Comparison of ENCODE assay signal across 8 cellular contexts in the genomic region with DNA sequence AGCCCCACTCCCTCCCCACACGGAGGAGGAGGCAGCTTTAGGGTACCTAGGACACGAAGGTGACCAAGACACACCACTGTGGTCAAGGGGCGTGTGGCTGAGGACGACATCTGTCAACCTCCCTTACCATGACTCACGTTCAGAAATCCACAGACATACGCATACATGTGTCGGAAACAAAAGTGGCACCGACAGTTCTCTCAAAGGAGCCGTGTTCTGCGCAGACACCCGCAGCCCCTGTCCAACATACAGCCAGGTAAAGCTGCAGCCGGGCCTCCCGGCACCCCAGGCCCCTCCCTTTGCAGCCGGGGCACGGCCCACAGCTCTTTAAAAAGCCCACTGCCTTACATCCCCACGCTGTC. TPM values are rescaled to one million over a fixed set of nuclear protein-coding genes. Genes with fewer than 3 reads are reported as not detected.
DNase-seq lines count a peak whose midpoint lies in the region; ATAC-seq, FAIRE-seq and TF ChIP-seq lines count a peak whose summit lies in the region.
"Had no signal": no experiment of that assay in that cellular context is flagged by ENCODE, and none has a peak within 500 bp of the region (broad histone marks: within the 10 kb centered on the region; RNA-seq: fewer than 3 reads in every experiment).

No MANE protein-coding gene starts in this region.

- H3K27ac Mint-ChIP-seq in endodermal cell = no peak overlapping the region

- H3K9me3 ChIP-seq in SJCRH30 (replicated peaks) (no peaks in the 10 kb centered on the region), endodermal cell (ENCODE audit: control insufficient read depth, low read length) (no peaks in the 10 kb centered on the region), small intestine (ENCODE audit: control insufficient read depth, low read depth) (no peaks in the 10 kb centered on the region)

- H3K27ac ChIP-seq in SJCRH30 (peak overlapping the region; percentile 29; the same call in 1 of the 2 replicates), endodermal cell (ENCODE audit: low read depth, low read length) (peak overlapping the region; percentile 84), small intestine (ENCODE audit: low read depth in 1 of 2, low read length in 1 of 2) (peak overlapping the region; percentile 37 to 94)
- H3K27ac ChIP-seq: KMS-11 had no signal

- H3K36me3 Mint-ChIP-seq in endodermal cell (ENCODE audit: low read depth) = no peaks in the 10 kb centered on the region

- H3K9ac ChIP-seq in endodermal cell (ENCODE audit: extremely low read depth, low read length, poor library complexity, severe bottlenecking) = no peak overlapping the region
- H3K9ac ChIP-seq: KMS-11 had no signal

- H3K27me3 Mint-ChIP-seq in endodermal cell (ENCODE audit: insufficient read depth) = no peaks in the 10 kb centered on the region

- no peak for TF ChIP-seq POLR2A in GM12892 (IDR thresholded peaks at IDR 0.05; ENCODE audit: low read depth, low read length)

- H3K4me3 Mint-ChIP-seq in endodermal cell = no peak overlapping the region

- H3K27me3 ChIP-seq in SJCRH30 (no peaks in the 10 kb centered on the region), endodermal cell (ENCODE audit: control insufficient read depth, insufficient read depth, low read length, poor library complexity, severe bottlenecking) (no peaks in the 10 kb centered on the region), small intestine (ENCODE audit: control insufficient read depth in 2 of 2, insufficient read depth in 2 of 2, low read length in 2 of 2) (no peaks in the 10 kb centered on the region)

- no peak for TF ChIP-seq CTCF in endodermal cell (conservative IDR thresholded peaks at IDR 0.05)

- ATAC-seq in GM19395 (IDR thresholded peaks at IDR 0.05; ENCODE audit: unreplicated experiment) = no peak

- H3K36me3 ChIP-seq in SJCRH30 = no peaks in the 10 kb centered on the region
- no peaks in the 10 kb centered on the region for H3K36me3 ChIP-seq in endodermal cell (ENCODE audit: control insufficient read depth, insufficient read depth, low read length)
- no peaks in the 10 kb centered on the region for H3K36me3 ChIP-seq in small intestine (ENCODE audit: control insufficient read depth in 2 of 2, insufficient read depth in 2 of 2, low read length in 2 of 2)

- no peak for DNase-seq in GM12892 (ENCODE audit: insufficient read length)
- DNase-seq in SJCRH30 = peak in 1 of 2 experiments; percentile 15
- DNase-seq in endodermal cell = no peak
- peak; percentile 29 for DNase-seq in small intestine
- DNase-seq in hypothalamus (lab: John Stamatoyannopoulos, UW) = no peak
- no peak for DNase-seq in NCI-H2029 treated with DMSO at 0.1 percent for 48 hours (lab: John Stamatoyannopoulos, UW)

- H3K4me3 ChIP-seq in SJCRH30 = peak overlapping the region; percentile 50
- H3K4me3 ChIP-seq in endodermal cell (ENCODE audit: low read length) = no peak overlapping the region
- peak overlapping the region in 1 of 2 donors; percentile 23 for H3K4me3 ChIP-seq in small intestine (ENCODE audit: low read depth in 1 of 2, low read length in 2 of 2)

- FAIRE-seq in GM12892 (lab: Jason Lieb, UNC) = peak; percentile 72
- no peak for FAIRE-seq in small intestine (lab: Jason Lieb, UNC)

- WGBS in endodermal cell (ENCODE audit: insufficient coverage in 1 of 2, insufficient read length in 1 of 2), 2 experiments = 86 to 87% methylated on average over 11 to 16 of the region's 16 CpGs
- 6 to 37% (median 16%) methylated on average over 16 of the region's 16 CpGs for WGBS in small intestine, 3 donors

- H3K4me1 ChIP-seq in SJCRH30 (peaks cover 13% of the 10 kb centered on the region), endodermal cell (ENCODE audit: control insufficient read depth, insufficient read depth, low read length) (no peaks in the 10 kb centered on the region), small intestine (ENCODE audit: control insufficient read depth in 2 of 2, insufficient read depth in 1 of 2, low read depth in 1 of 2, low read length in 1 of 2) (no peaks in the 10 kb centered on the region)

- H3K4me1 Mint-ChIP-seq in endodermal cell = no peaks in the 10 kb centered on the region

- H3K9me3 Mint-ChIP-seq in endodermal cell = no peaks in the 10 kb centered on the region

RNA-seq across cellular contexts. Expression of gene KLHDC4, which starts 40.4 kb away (rescaled TPM):
- polyA plus RNA-seq in GM12892 (2012; ENCODE audit: missing spikeins) = 29.3 TPM
- 19.2 and 25.9 TPM in 2 replicates for total RNA-seq in SJCRH30 (2014; rRNA removed; shearing (Covaris generic))
- 10 to 100 TPM; 52.8 to 58.8 TPM for total RNA-seq in endodermal cell
- polyA plus RNA-seq in endodermal cell (2013, experiment 1 of 2) = 26.9 TPM
- 23.6 TPM for polyA plus RNA-seq in endodermal cell (2013, experiment 2 of 2)
- 10 to 100 TPM; 25.9 to 35.1 (median 28.1) TPM for polyA plus RNA-seq in small intestine

Comparison
In these comparisons a context has a peak if more than half of its experiments do, and no peak if none do; other contexts are left out.
1. H3K27ac ChIP-seq: peak in every context shown above with its lines; median percentile 84 in endodermal cell; 66 in small intestine; 29 in SJCRH30.